ENCODE assay signal across 12 cellular contexts in the genomic region with DNA sequence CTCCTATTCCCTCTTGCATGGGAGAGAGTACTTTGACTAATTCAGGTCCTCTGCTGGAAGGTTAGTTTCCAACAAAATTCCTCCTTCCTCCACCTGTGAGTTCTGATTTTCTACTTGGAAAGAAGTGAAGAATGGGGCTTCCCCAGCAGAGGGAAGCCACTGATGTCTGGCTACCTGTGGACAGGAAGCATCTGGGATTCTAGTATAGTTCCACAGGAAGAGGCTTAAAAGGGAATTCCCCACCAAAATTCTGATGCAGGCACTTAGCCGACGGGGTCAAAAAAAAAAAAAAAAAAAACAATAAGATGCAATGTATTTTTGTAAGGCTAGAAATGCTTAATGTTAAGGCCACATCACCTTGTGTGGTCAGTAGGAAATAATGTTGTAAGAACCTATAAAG. TPM values are rescaled to one million over a fixed set of nuclear protein-coding genes. Genes with fewer than 3 reads are reported as not detected.
A peak's percentile ranks its signal among the peaks of the same experiment; 100 is the strongest.
DNase-seq lines count a peak whose midpoint lies in the region; ATAC-seq and TF ChIP-seq lines count a peak whose summit lies in the region.
"Had no signal": no experiment of that assay in that cellular context is flagged by ENCODE, and none has a peak within 500 bp of the region (broad histone marks: within the 10 kb centered on the region; RNA-seq: fewer than 3 reads in every experiment).

No MANE protein-coding gene starts in this region.

- no peak overlapping the region for H3K4me3 ChIP-seq in CD8-positive, alpha-beta memory T cell (ENCODE audit: low read length)
- H3K4me3 ChIP-seq in esophagus muscularis mucosa (no peak overlapping the region), psoas muscle (no peak overlapping the region), WERI-Rb-1 (ENCODE audit: low read depth, low read length) (no peak overlapping the region)

- no peaks in the 10 kb centered on the region for H3K9me3 ChIP-seq in CD8-positive, alpha-beta memory T cell (ENCODE audit: low read length)
- no peaks in the 10 kb centered on the region for H3K9me3 ChIP-seq in esophagus muscularis mucosa
- H3K9me3 ChIP-seq in psoas muscle, result no peaks in the 10 kb centered on the region
- H3K9me3 ChIP-seq in WERI-Rb-1 (ENCODE audit: severe bottlenecking), result peaks cover 2% of the 10 kb centered on the region

- WGBS in esophagus muscularis mucosa, result 42% methylated on average over 2 of the region's 2 CpGs
- WGBS in psoas muscle, 3 donors, result 13 to 29% (median 24%) methylated on average over 2 of the region's 2 CpGs

- H3K27ac Mint-ChIP-seq in CD8-positive, alpha-beta memory T cell, result peak overlapping the region in 6 of 8 donors; percentile 20 to 89 (median 54)

- no peaks in the 10 kb centered on the region for H3K27me3 Mint-ChIP-seq in CD8-positive, alpha-beta memory T cell

- H3K9me3 Mint-ChIP-seq in CD8-positive, alpha-beta memory T cell, result no peaks in the 10 kb centered on the region

- TF ChIP-seq EP300 in esophagus muscularis mucosa (IDR thresholded peaks at IDR 0.05), result no peak

- H3K4me1 Mint-ChIP-seq in CD8-positive, alpha-beta memory T cell, result peaks cover 10 to 21% (median 13%) of the 10 kb centered on the region in 3 donors

- no peak overlapping the region for H3K27ac ChIP-seq in CD8-positive, alpha-beta memory T cell (ENCODE audit: low read depth, low read length)
- H3K27ac ChIP-seq in esophagus muscularis mucosa (replicated peaks in 1 of 4), result peak overlapping the region in 3 of 4 donors; percentile 55 to 65 (median 56)
- H3K27ac ChIP-seq in psoas muscle, result peak overlapping the region; percentile 90
- no peak overlapping the region for H3K27ac ChIP-seq in WERI-Rb-1

- TF ChIP-seq CTCF in esophagus muscularis mucosa (IDR thresholded peaks at IDR 0.05) (no peak), psoas muscle (IDR thresholded peaks at IDR 0.05) (no peak), WERI-Rb-1 (IDR thresholded peaks at IDR 0.05; ENCODE audit: low read depth, low read length) (no peak)

- ATAC-seq in psoas muscle (no peak), HG02623 (IDR thresholded peaks at IDR 0.05; ENCODE audit: unreplicated experiment) (no peak), HG03432 (IDR thresholded peaks at IDR 0.05; ENCODE audit: unreplicated experiment) (no peak)
- ATAC-seq: HepG2 had no signal

- intact Hi-C loops in esophagus muscularis mucosa (cut with DNase I), result loop anchor here (10.0 kb wide), 1 partner anchor 108 kb away; the partner anchor contains the start of genes PCDHGA10 and PCDHGB7
- intact Hi-C loops in psoas muscle (cut with DNase I), result loop anchor here (5.0 kb wide), 2 partner anchors 35 to 100 kb away; partner anchors contain the start of gene PCDHGA11 (in 1 of the 2)

- H3K27me3 ChIP-seq in CD8-positive, alpha-beta memory T cell (ENCODE audit: insufficient read depth, low read length, poor library complexity, severe bottlenecking), result no peaks in the 10 kb centered on the region
- no peaks in the 10 kb centered on the region for H3K27me3 ChIP-seq in esophagus muscularis mucosa
- H3K27me3 ChIP-seq in psoas muscle (ENCODE audit: insufficient read depth in 3 of 3, low read length in 2 of 3), result no peaks in the 10 kb centered on the region
- H3K27me3 ChIP-seq in WERI-Rb-1 (ENCODE audit: insufficient read depth, low read depth, severe bottlenecking), result no peaks in the 10 kb centered on the region

- H3K4me3 Mint-ChIP-seq in CD8-positive, alpha-beta memory T cell, result no peak overlapping the region

- POLR2A ChIA-PET in CD8-positive, alpha-beta memory T cell (lab: Charles Lee), result interaction anchor here (0.7 kb wide), 1 partner anchor 202 kb away, joined by 18 read pairs; the partner anchor contains the start of gene TAF7

- H3K36me3 ChIP-seq in CD8-positive, alpha-beta memory T cell (ENCODE audit: insufficient read depth, low read length), result peaks cover 74% of the 10 kb centered on the region
- H3K36me3 ChIP-seq in esophagus muscularis mucosa (peaks cover 0 to 58% (median 35%) of the 10 kb centered on the region in 4 donors), psoas muscle (ENCODE audit: insufficient read depth in 1 of 2, low read depth in 1 of 2) (peaks cover 12 to 66% of the 10 kb centered on the region in 2 donors), WERI-Rb-1 (peaks cover 76% of the 10 kb centered on the region)

- CTCF ChIA-PET in CD8-positive, alpha-beta memory T cell (lab: Charles Lee), result interaction anchor here (0.9 to 4.9 kb wide), 5 partner anchors 10 to 110 kb away, joined by 3 to 67 read pairs (median 4); partner anchors contain the start of gene PCDHGA10

- peaks cover 21 to 98% (median 38%) of the 10 kb centered on the region in 3 donors for H3K36me3 Mint-ChIP-seq in CD8-positive, alpha-beta memory T cell

- H3K4me1 ChIP-seq in CD8-positive, alpha-beta memory T cell (ENCODE audit: insufficient read depth, low read length), result no peaks in the 10 kb centered on the region
- H3K4me1 ChIP-seq in esophagus muscularis mucosa (peaks cover 55 to 77% (median 67%) of the 10 kb centered on the region in 4 donors), psoas muscle (peaks cover 69% of the 10 kb centered on the region)

- no peak for DNase-seq in CD8-positive, alpha-beta memory T cell
- DNase-seq in SW480 (ENCODE audit: low spot score) (peak; percentile 33), esophagus muscularis mucosa (ENCODE audit: extremely low spot score) (no peak), psoas muscle (no peak), HPDE6-E6E7 (ENCODE audit: extremely low spot score) (no peak), WERI-Rb-1 (no peak)
- DNase-seq: activated T-cell treated with anti-CD3 and anti-CD28 coated beads, Interleukin-2, amount 50 U/mL, for 48 hours; effector CD4-positive, alpha-beta T cell; NCI-H2029 had no signal

- TF ChIP-seq POLR2A in esophagus muscularis mucosa (IDR thresholded peaks at IDR 0.05; ENCODE audit: low read depth), result no peak

RNA-seq across cellular contexts. Expression of gene PCDHGC5, which starts 33.4 kb away (rescaled TPM):
- not detected for total RNA-seq in CD8-positive, alpha-beta memory T cell
- not detected for polyA plus RNA-seq in CD8-positive, alpha-beta memory T cell
- total RNA-seq in esophagus muscularis mucosa (1 to 10 TPM in 3 of 4 donors, under 1 TPM in 1; 0.71 to 3.7 (median 1.4) TPM), psoas muscle (1 to 10 TPM in 1 of 4 donors, under 1 TPM in 3; 0.49 to 1.2 (median 0.65) TPM)
- polyA plus RNA-seq in psoas muscle, result under 1 TPM in 2 of 3 donors, not detected in 1; 0.08 to 0.95 TPM
- total RNA-seq: HepG2 had no signal

RNA-seq across cellular contexts. Expression of gene PCDHGC4, which starts 37.5 kb away (rescaled TPM):
- not detected for total RNA-seq in CD8-positive, alpha-beta memory T cell
- not detected for polyA plus RNA-seq in CD8-positive, alpha-beta memory T cell
- total RNA-seq in esophagus muscularis mucosa (1 to 10 TPM in 3 of 4 donors, under 1 TPM in 1; 0.91 to 3.3 (median 2.0) TPM), psoas muscle (1 to 10 TPM in 1 of 4 donors, under 1 TPM in 3; 0.36 to 1.2 (median 0.65) TPM)
- polyA plus RNA-seq in psoas muscle, result under 1 TPM in 2 of 3 donors, not detected in 1; 0.06 to 0.18 TPM
- polyA plus RNA-seq: HepG2 had no signal

RNA-seq across cellular contexts. Expression of gene PCDHGC3, which starts 46.5 kb away (rescaled TPM):
- total RNA-seq in CD8-positive, alpha-beta memory T cell, result under 1 TPM; 0.11 to 0.15 TPM
- not detected for polyA plus RNA-seq in CD8-positive, alpha-beta memory T cell
- total RNA-seq in esophagus muscularis mucosa, result 10 to 100 TPM; 56.5 to 81.1 (median 65.5) TPM
- total RNA-seq in psoas muscle, result 10 to 100 TPM in 3 of 4 donors, 1 to 10 TPM in 1; 7.3 to 25.2 (median 14.2) TPM
- 10 to 100 TPM in 1 of 3 donors, 1 to 10 TPM in 2; 8.6 to 22.3 (median 9.0) TPM for polyA plus RNA-seq in psoas muscle

Comparison
In these comparisons a context has a peak if more than half of its experiments do, and no peak if none do; other contexts are left out.
1. H3K27ac ChIP-seq: peak in esophagus muscularis mucosa (3 of 4) and psoas muscle (single experiment); none in CD8-positive, alpha-beta memory T cell (single experiment) and WERI-Rb-1 (single experiment).
2. RNA of gene PCDHGC3, which starts 46.5 kb away (total RNA-seq): 56.5 to 81.1 TPM in esophagus muscularis mucosa and 7.3 to 25.2 TPM in psoas muscle; 0.11 to 0.15 TPM in CD8-positive, alpha-beta memory T cell; every median in the first group is over 4 times any median in the second.